ENCODE assay signal across 8 cellular contexts in genomic region chr15:85582719-85583089, GRCh38.
A peak's percentile ranks its signal among the peaks of the same experiment; 100 is the strongest.
DNase-seq lines count a peak whose midpoint lies in the region; ATAC-seq lines count a peak whose summit lies in the region.

No MANE protein-coding gene starts in this region.

- peak overlapping the region; percentile 47 for H3K27ac ChIP-seq in layer of hippocampus (ENCODE audit: low read depth, low read length)

- peak; percentile 50 for ATAC-seq in GM21723 (IDR thresholded peaks at IDR 0.05; ENCODE audit: unreplicated experiment)
- ATAC-seq in HG02970 (IDR thresholded peaks at IDR 0.05; ENCODE audit: low FRiP score, unreplicated experiment) = no peak

- H3K27me3 ChIP-seq in layer of hippocampus (ENCODE audit: control insufficient read depth, insufficient read depth, low read length) = no peaks in the 10 kb centered on the region

- peak; percentile 84 for DNase-seq in DMS 273 (lab: John Stamatoyannopoulos, UW; ENCODE audit: unreplicated experiment)
- DNase-seq in OCI-M2 (lab: John Stamatoyannopoulos, UW; ENCODE audit: unreplicated experiment) = peak; percentile 44
- peak; percentile 39 for DNase-seq in activated naive CD4-positive, alpha-beta T cell treated with anti-CD3 and anti-CD28 coated beads, Interleukin-2, amount 50 U/mL, for 16 hours
- peak; percentile 42 to 45 for DNase-seq in stimulated activated CD4-positive, alpha-beta T cell treated with anti-CD3 and anti-CD28 coated beads, Interleukin-4, amount 100 ng/mL, for 48 hours (ENCODE audit: low read depth in 2 of 2)
- DNase-seq in NCI-H446 (lab: John Stamatoyannopoulos, UW) = no peak

Comparison
In these comparisons a context has a peak if more than half of its experiments do, and no peak if none do; other contexts are left out.
1. DNase-seq: peak in DMS 273 (single experiment), OCI-M2 (single experiment), activated naive CD4-positive, alpha-beta T cell treated with anti-CD3 and anti-CD28 coated beads, Interleukin-2, amount 50 U/mL, for 16 hours (single experiment) and stimulated activated CD4-positive, alpha-beta T cell treated with anti-CD3 and anti-CD28 coated beads, Interleukin-4, amount 100 ng/mL, for 48 hours (2 of 2); none in NCI-H446 (0 of 2).